Comparison of ENCODE assay signal across 6 cellular contexts in genomic region chr19:45717983-45718650, GRCh38. TPM values are rescaled to one million over a fixed set of nuclear protein-coding genes. Genes with fewer than 3 reads are reported as not detected.
A peak's percentile ranks its signal among the peaks of the same experiment; 100 is the strongest.
DNase-seq lines count a peak whose midpoint lies in the region; ATAC-seq and TF ChIP-seq lines count a peak whose summit lies in the region.

No MANE protein-coding gene starts in this region.

- peak overlapping the region; percentile 90 for H3K27ac ChIP-seq in vagina

- peak overlapping the region; percentile 47 for H3K4me3 ChIP-seq in iPS-11a (ENCODE audit: low read depth, low read length)
- H3K4me3 ChIP-seq in vagina, result peak overlapping the region; percentile 58 to 65

- H3K4me1 ChIP-seq in vagina, result peaks cover 28% of the 10 kb centered on the region

- no peak for TF ChIP-seq CTCF in vagina (IDR thresholded peaks at IDR 0.05)

- H3K27me3 ChIP-seq in vagina, result no peaks in the 10 kb centered on the region

- intact Hi-C loops in Right ventricle myocardium superior (cut with DNase I) (loop anchor here (5.0 kb wide), 1 partner anchor 49 kb away; the partner anchor contains the start of gene SIX5), cardiac septum (cut with DNase I) (loop anchor here (2.0 kb wide), 3 partner anchors 13 to 51 kb away; partner anchors contain the start of genes FBXO46, QPCTL and SIX5), vagina (cut with DNase I) (no loop called here)

- peaks cover 0 to 5% of the 10 kb centered on the region in 2 donors for H3K36me3 ChIP-seq in vagina

- no peaks in the 10 kb centered on the region for H3K9me3 ChIP-seq in vagina

- peak; percentile 2 for ATAC-seq in Right ventricle myocardium superior (ENCODE audit: poor library complexity)

- DNase-seq in Right ventricle myocardium superior (no peak), cardiac septum (ENCODE audit: low spot score) (no peak), vagina (ENCODE audit: extremely low spot score in 2 of 2) (no peak), NCI-H524 treated with DMSO at 0.1 percent for 48 hours (lab: John Stamatoyannopoulos, UW) (no peak), superior temporal gyrus (ENCODE audit: extremely low spot score) (no peak)

- TF ChIP-seq POLR2A in vagina (IDR thresholded peaks at IDR 0.05), result no peak

RNA-seq across cellular contexts. Expression of gene FBXO46, which starts 12.6 kb away (rescaled TPM):
- total RNA-seq in Right ventricle myocardium superior (14.5 TPM), cardiac septum (8.2 TPM), vagina (23.8 TPM)

RNA-seq across cellular contexts. Expression of gene MEIOSIN, which starts 15.1 kb away (rescaled TPM):
- total RNA-seq in Right ventricle myocardium superior (not detected), cardiac septum (not detected), vagina (not detected)

RNA-seq across cellular contexts. Expression of gene QPCTL, which starts 25.7 kb away (rescaled TPM):
- total RNA-seq in Right ventricle myocardium superior, result 1.6 TPM
- total RNA-seq in cardiac septum, result 2.6 TPM
- 4.7 TPM for total RNA-seq in vagina

RNA-seq across cellular contexts. Expression of gene SNRPD2, which starts 26.4 kb away (rescaled TPM):
- total RNA-seq in Right ventricle myocardium superior (251 TPM), cardiac septum (210 TPM), vagina (180 TPM)

RNA-seq across cellular contexts. Expression of gene GIPR, which starts 50.1 kb away (rescaled TPM):
- total RNA-seq in Right ventricle myocardium superior (3.8 TPM), cardiac septum (6.9 TPM), vagina (3.4 TPM)
